8 cellular contexts compared by ENCODE assay signal in the genomic region with DNA sequence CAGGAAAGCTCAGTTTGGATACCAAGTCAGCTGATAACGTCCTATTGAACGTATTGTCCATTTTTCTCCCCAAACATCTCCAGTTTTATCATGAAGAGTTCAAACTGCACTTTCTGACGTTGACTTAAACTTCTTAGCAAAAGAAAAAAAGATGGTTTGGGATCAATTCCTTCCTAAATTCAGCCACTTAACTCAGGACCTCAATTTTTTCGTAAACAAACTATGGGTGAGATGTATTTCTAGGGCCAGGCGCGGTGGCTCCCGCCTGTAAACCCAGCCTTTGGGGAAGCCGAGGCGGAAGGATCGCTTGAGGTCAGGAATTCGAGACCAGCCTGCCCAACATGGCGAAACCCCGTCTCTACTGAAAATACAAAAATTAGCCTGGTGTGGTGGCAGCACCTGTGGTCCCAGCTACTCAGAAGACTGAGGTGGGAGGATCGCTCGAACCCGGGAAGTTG. TPM values are rescaled to one million over a fixed set of nuclear protein-coding genes. Genes with fewer than 3 reads are reported as not detected.
A peak's percentile ranks its signal among the peaks of the same experiment; 100 is the strongest.
DNase-seq lines count a peak whose midpoint lies in the region; ATAC-seq and TF ChIP-seq lines count a peak whose summit lies in the region.

No MANE protein-coding gene starts in this region.

- peaks cover 14% of the 10 kb centered on the region for H3K36me3 Mint-ChIP-seq in activated T-cell treated with anti-CD3 and anti-CD28 coated beads, Interleukin-2, amount 50 U/mL, for 4 hours (ENCODE audit: insufficient read depth)
- H3K36me3 Mint-ChIP-seq in activated naive CD8-positive, alpha-beta T cell treated with anti-CD3 and anti-CD28 coated beads, Interleukin-2, amount 50 U/mL, for 24 hours (ENCODE audit: low read depth): peaks cover 12% of the 10 kb centered on the region

- peak overlapping the region; percentile 96 for H3K4me3 Mint-ChIP-seq in activated T-cell treated with anti-CD3 and anti-CD28 coated beads, Interleukin-2, amount 50 U/mL, for 4 hours
- H3K4me3 Mint-ChIP-seq in activated naive CD8-positive, alpha-beta T cell treated with anti-CD3 and anti-CD28 coated beads, Interleukin-2, amount 50 U/mL, for 24 hours: peak overlapping the region; percentile 94

- no peak for ATAC-seq in activated T-cell treated with anti-CD3 and anti-CD28 coated beads, Interleukin-2, amount 50 U/mL, for 4 hours
- ATAC-seq in activated naive CD8-positive, alpha-beta T cell treated with anti-CD3 and anti-CD28 coated beads, Interleukin-2, amount 50 U/mL, for 24 hours: no peak
- ATAC-seq in left lung: no peak
- ATAC-seq in HG03039 (IDR thresholded peaks at IDR 0.05; ENCODE audit: unreplicated experiment): no peak
- no peak for ATAC-seq in HG03025 (IDR thresholded peaks at IDR 0.05; ENCODE audit: low FRiP score, unreplicated experiment)

- TF ChIP-seq CTCF in left lung (IDR thresholded peaks at IDR 0.05) (no peak), thyroid gland (IDR thresholded peaks at IDR 0.05) (no peak)

- no peak for DNase-seq in activated T-cell treated with anti-CD3 and anti-CD28 coated beads, Interleukin-2, amount 50 U/mL, for 4 hours
- no peak for DNase-seq in activated T-cell treated with anti-CD3 and anti-CD28 coated beads, Interleukin-2, amount 50 U/mL, for 1 hour
- no peak for DNase-seq in activated naive CD8-positive, alpha-beta T cell treated with anti-CD3 and anti-CD28 coated beads, Interleukin-2, amount 50 U/mL, for 24 hours
- DNase-seq in left lung (no peak), thyroid gland (peak in 1 of 2 donors; percentile 11), epidermal melanocyte (ENCODE audit: insufficient read length, low spot score) (no peak)

- peak overlapping the region; percentile 82 to 92 for H3K4me3 ChIP-seq in left lung
- peak overlapping the region in 2 of 3 donors; percentile 50 to 87 for H3K4me3 ChIP-seq in thyroid gland (replicated peaks in 1 of 3)

- H3K9me3 Mint-ChIP-seq in activated T-cell treated with anti-CD3 and anti-CD28 coated beads, Interleukin-2, amount 50 U/mL, for 4 hours: no peaks in the 10 kb centered on the region
- no peaks in the 10 kb centered on the region for H3K9me3 Mint-ChIP-seq in activated naive CD8-positive, alpha-beta T cell treated with anti-CD3 and anti-CD28 coated beads, Interleukin-2, amount 50 U/mL, for 24 hours

- H3K4me1 ChIP-seq in left lung (peaks cover 8 to 21% of the 10 kb centered on the region in 2 donors), thyroid gland (peaks cover 14 to 19% of the 10 kb centered on the region in 2 donors)

- TF ChIP-seq POLR2A in thyroid gland (IDR thresholded peaks at IDR 0.05): no peak

- H3K9me3 ChIP-seq in left lung (no peaks in the 10 kb centered on the region), thyroid gland (no peaks in the 10 kb centered on the region)

- no peaks in the 10 kb centered on the region for H3K27me3 ChIP-seq in left lung
- no peaks in the 10 kb centered on the region for H3K27me3 ChIP-seq in thyroid gland

- peak overlapping the region; percentile 97 for H3K27ac Mint-ChIP-seq in activated naive CD8-positive, alpha-beta T cell treated with anti-CD3 and anti-CD28 coated beads, Interleukin-2, amount 50 U/mL, for 24 hours

- 42 to 48% methylated on average over 16 of the region's 16 CpGs for WGBS in thyroid gland, 2 donors

- no peaks in the 10 kb centered on the region for H3K27me3 Mint-ChIP-seq in activated T-cell treated with anti-CD3 and anti-CD28 coated beads, Interleukin-2, amount 50 U/mL, for 4 hours (ENCODE audit: low read depth)
- no peaks in the 10 kb centered on the region for H3K27me3 Mint-ChIP-seq in activated naive CD8-positive, alpha-beta T cell treated with anti-CD3 and anti-CD28 coated beads, Interleukin-2, amount 50 U/mL, for 24 hours

- H3K36me3 ChIP-seq in left lung: peaks cover 0 to 6% of the 10 kb centered on the region in 2 donors
- peaks cover 0 to 2% of the 10 kb centered on the region in 2 donors for H3K36me3 ChIP-seq in thyroid gland

- H3K4me1 Mint-ChIP-seq in activated T-cell treated with anti-CD3 and anti-CD28 coated beads, Interleukin-2, amount 50 U/mL, for 4 hours (ENCODE audit: low read depth): peaks cover 22% of the 10 kb centered on the region
- H3K4me1 Mint-ChIP-seq in activated naive CD8-positive, alpha-beta T cell treated with anti-CD3 and anti-CD28 coated beads, Interleukin-2, amount 50 U/mL, for 24 hours: peaks cover 22% of the 10 kb centered on the region

- H3K27ac ChIP-seq in left lung (peak overlapping the region; percentile 66 to 83), thyroid gland (peak overlapping the region in 1 of 3 donors; percentile 79)

- intact Hi-C loops in left lung (cut with DNase I): no loop called here
- intact Hi-C loops in thyroid gland (cut with DNase I): no loop called here

RNA-seq across cellular contexts. Expression of gene MRPS25, which starts 0.5 kb away (rescaled TPM):
- total RNA-seq in activated T-cell treated with anti-CD3 and anti-CD28 coated beads, Interleukin-2, amount 50 U/mL, for 4 hours: 10 to 100 TPM; 76.2 to 87.3 (median 81.1) TPM
- 10 to 100 TPM; 62.4 to 70.2 TPM for total RNA-seq in left lung
- total RNA-seq in thyroid gland: 10 to 100 TPM; 63.3 to 91.6 (median 79.8) TPM

RNA-seq across cellular contexts. Expression of gene RBSN, which starts 33.4 kb away (rescaled TPM):
- 10 to 100 TPM in 2 of 3 donors, 1 to 10 TPM in 1; 9.2 to 11.4 (median 11.2) TPM for total RNA-seq in activated T-cell treated with anti-CD3 and anti-CD28 coated beads, Interleukin-2, amount 50 U/mL, for 4 hours
- 10 to 100 TPM; 24.5 to 24.9 TPM for total RNA-seq in left lung
- 10 to 100 TPM; 45.0 to 56.1 (median 52.0) TPM for total RNA-seq in thyroid gland
